Comparison of ENCODE assay signal across 9 cellular contexts in the genomic region with DNA sequence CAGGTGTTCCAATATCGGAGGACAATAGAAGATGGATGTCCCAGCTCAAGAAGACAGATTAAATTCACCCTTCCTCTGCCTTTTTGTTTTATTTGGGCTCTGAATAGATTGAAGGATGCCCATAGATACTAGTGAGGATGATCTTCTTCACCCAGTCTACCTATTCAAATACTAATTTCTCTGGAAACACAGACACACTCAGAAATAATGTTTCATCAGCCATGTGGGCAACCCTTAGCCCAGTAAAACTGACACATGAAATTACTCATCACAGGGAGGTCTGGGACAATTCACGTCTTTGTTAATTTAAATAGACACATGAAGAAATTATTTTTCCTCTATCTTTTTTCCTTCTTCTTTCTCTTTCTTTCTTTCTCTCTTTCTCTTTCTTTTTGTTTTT. TPM values are rescaled to one million over a fixed set of nuclear protein-coding genes. Genes with fewer than 3 reads are reported as not detected.
"Had no signal": no experiment of that assay in that cellular context is flagged by ENCODE, and none has a peak within 500 bp of the region (broad histone marks: within the 10 kb centered on the region; RNA-seq: fewer than 3 reads in every experiment).

No MANE protein-coding gene starts in this region.

RNA-seq across cellular contexts. Expression of gene SFTPD, which starts 33.1 kb away (rescaled TPM):
- total RNA-seq: activated CD4-positive, alpha-beta T cell treated with anti-CD3 and anti-CD28 coated beads, Interleukin-2, amount 10 ng/mL, durations not matched to agents 24 days and 14 days; activated CD8-positive, alpha-beta memory T cell treated with anti-CD3 and anti-CD28 coated beads for 36 hours; activated CD8-positive, alpha-beta T cell treated with anti-CD3 and anti-CD28 coated beads for 36 hours; activated naive CD8-positive, alpha-beta T cell treated with anti-CD3 and anti-CD28 coated beads, Interleukin-2, amount 10 ng/mL, durations not matched to agents 7 days and 5 days; activated T-helper 2 cell treated with anti-CD3 and anti-CD28 coated beads, Interferon-gamma antibody, Interleukin-2, Interleukin-4, amounts not matched to agents 10 μg/mL and 5 μg/mL and 100 μg/mL, durations not matched to agents 14 hours and 24 hours and 36 hours; ascending aorta; T-helper 1 cell treated with Interleukin-12 subunit alpha and Interleukin-12 subunit beta and Interleukin-4 antibody, amounts not matched to agents 30 ng/mL and 1 ng/mL, for 36 hours; T-helper 17 cell; T-helper 2 cell treated with Interferon-gamma antibody and Interleukin-4, amounts not matched to agents 100 ng/mL and 5 ng/mL, for 36 hours had no signal
